1 cellular context compared by ENCODE assay signal in the genomic region with DNA sequence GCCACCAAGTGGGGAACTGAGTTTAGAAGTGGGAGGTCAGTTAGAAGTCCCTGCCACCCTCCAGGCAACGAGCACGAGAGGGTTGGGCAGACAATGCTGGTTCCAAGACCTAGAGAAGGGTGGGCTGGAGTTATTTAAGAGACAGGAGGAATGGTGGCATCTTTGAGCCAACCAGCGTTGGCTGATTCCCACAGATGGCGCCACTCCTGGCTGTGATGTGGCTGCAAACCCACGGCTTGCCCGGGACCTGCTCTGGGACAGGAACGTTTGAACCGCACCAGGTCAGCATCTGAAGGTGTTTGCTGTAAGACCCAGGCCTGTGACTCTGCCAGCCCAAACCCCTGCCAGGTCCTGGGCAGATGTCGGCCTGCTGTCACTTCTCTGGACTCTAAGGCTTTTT.
TF ChIP-seq lines count a peak whose summit lies in the region.

No MANE protein-coding gene starts in this region.

TF ChIP-seq in IMR-90, 13 proteins besides CTCF, POLR2A, EP300 and RAD21:
- TF ChIP-seq CHD1 (IDR thresholded peaks at IDR 0.05; ENCODE audit: low read depth, low read length), result no peak
- no peak for TF ChIP-seq MAFK (IDR thresholded peaks at IDR 0.05; ENCODE audit: low read depth, low read length)
- no peak for TF ChIP-seq SMC3 (IDR thresholded peaks at IDR 0.05; ENCODE audit: low read depth, low read length)
- TF ChIP-seq MXI1 (IDR thresholded peaks at IDR 0.05; ENCODE audit: borderline replicate concordance, low read depth, low read length), result no peak
- no peak for TF ChIP-seq MAZ (IDR thresholded peaks at IDR 0.05; ENCODE audit: borderline replicate concordance, low read depth, low read length)
- no peak for TF ChIP-seq CEBPB (IDR thresholded peaks at IDR 0.05; ENCODE audit: low read depth, low read length)
- TF ChIP-seq, protein P1, sequence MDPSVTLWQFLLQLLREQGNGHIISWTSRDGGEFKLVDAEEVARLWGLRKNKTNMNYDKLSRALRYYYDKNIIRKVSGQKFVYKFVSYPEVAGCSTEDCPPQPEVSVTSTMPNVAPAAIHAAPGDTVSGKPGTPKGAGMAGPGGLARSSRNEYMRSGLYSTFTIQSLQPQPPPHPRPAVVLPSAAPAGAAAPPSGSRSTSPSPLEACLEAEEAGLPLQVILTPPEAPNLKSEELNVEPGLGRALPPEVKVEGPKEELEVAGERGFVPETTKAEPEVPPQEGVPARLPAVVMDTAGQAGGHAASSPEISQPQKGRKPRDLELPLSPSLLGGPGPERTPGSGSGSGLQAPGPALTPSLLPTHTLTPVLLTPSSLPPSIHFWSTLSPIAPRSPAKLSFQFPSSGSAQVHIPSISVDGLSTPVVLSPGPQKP (IDR thresholded peaks at IDR 0.05; ENCODE audit: borderline replicate concordance, low read depth, low read length), result no peak
- no peak for TF ChIP-seq NFE2L2 (IDR thresholded peaks at IDR 0.05; ENCODE audit: low read depth, low read length)
- TF ChIP-seq BHLHE40 (IDR thresholded peaks at IDR 0.05; ENCODE audit: low read depth, low read length), result no peak
- no peak for TF ChIP-seq RFX5 (IDR thresholded peaks at IDR 0.05; ENCODE audit: low read depth, low read length)
- TF ChIP-seq FOS (IDR thresholded peaks at IDR 0.05; ENCODE audit: low read depth, low read length), result no peak
- TF ChIP-seq RCOR1 (IDR thresholded peaks at IDR 0.05; ENCODE audit: insufficient replicate concordance, low read length), result no peak
- TF ChIP-seq, protein P2, sequence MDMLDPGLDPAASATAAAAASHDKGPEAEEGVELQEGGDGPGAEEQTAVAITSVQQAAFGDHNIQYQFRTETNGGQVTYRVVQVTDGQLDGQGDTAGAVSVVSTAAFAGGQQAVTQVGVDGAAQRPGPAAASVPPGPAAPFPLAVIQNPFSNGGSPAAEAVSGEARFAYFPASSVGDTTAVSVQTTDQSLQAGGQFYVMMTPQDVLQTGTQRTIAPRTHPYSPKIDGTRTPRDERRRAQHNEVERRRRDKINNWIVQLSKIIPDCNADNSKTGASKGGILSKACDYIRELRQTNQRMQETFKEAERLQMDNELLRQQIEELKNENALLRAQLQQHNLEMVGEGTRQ (IDR thresholded peaks at IDR 0.05; ENCODE audit: low read depth, low read length), result no peak
